In the genomic region with DNA sequence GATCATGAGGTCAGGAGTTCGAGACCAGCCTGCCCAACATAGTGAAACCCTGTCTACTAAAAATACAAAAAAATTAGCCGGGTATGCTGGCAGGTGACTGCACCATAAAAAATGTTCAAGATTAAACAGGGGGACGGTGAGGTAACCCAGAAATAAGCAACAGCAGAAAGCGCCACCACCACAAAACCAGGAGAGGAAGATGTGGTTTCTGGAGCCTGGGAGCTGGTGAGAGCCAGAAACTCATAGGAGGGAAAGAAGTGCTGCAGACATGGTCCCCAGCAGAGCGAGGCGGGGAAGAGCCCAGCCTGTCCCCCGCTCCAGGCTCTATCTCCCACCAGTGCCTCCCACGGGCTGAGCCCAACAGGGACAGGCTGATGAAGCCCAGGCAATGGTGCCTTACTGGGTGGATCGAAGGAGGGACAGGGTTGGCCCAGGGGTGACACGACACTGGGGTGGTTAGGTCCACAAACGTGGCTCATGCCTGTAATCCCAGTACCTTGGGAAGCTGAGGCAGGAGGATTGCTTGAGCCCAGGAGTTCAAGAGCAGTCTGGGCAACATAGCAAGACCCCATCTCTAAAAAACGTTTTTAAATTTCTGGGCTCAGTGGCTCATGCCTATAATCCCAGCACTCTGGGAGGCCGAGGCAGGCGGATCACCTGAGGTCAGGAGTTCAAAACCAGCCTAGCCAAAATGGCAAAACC, we compare ENCODE assay signal across 13 cellular contexts. TPM values are rescaled to one million over a fixed set of nuclear protein-coding genes. Genes with fewer than 3 reads are reported as not detected.
DNase-seq lines count a peak whose midpoint lies in the region; ATAC-seq and TF ChIP-seq lines count a peak whose summit lies in the region.
"Had no signal": no experiment of that assay in that cellular context is flagged by ENCODE, and none has a peak within 500 bp of the region (broad histone marks: within the 10 kb centered on the region; RNA-seq: fewer than 3 reads in every experiment).

No MANE protein-coding gene starts in this region.

- H3K4me3 Mint-ChIP-seq in neural crest cell: peak overlapping the region; percentile 87
- H3K4me3 Mint-ChIP-seq: naive B cell had no signal

- H3K4me1 ChIP-seq in mammary epithelial cell (ENCODE audit: insufficient read depth, low read length): peaks cover 20% of the 10 kb centered on the region

- CTCF ChIA-PET in mammary epithelial cell (lab: Charles Lee; ENCODE audit: low non-redundant PET): no interaction called here

- H3K4me3 ChIP-seq in mammary epithelial cell (replicated peaks in 1 of 3; ENCODE audit: insufficient read depth in 1 of 3, low read depth in 2 of 3, low read length in 3 of 3): no peak overlapping the region

- peaks cover 2% of the 10 kb centered on the region for H4K20me1 ChIP-seq in mammary epithelial cell (ENCODE audit: insufficient read depth, low read length)

- peak overlapping the region; percentile 43 for H3K27ac Mint-ChIP-seq in neural crest cell (ENCODE audit: unreplicated experiment)

- H3K36me3 Mint-ChIP-seq in neural crest cell (ENCODE audit: low read depth): peaks cover 15% of the 10 kb centered on the region

- peaks cover 26% of the 10 kb centered on the region for H3K27me3 Mint-ChIP-seq in neural crest cell (ENCODE audit: low read depth)

- no peak for ATAC-seq in HG03045 (IDR thresholded peaks at IDR 0.05; ENCODE audit: unreplicated experiment)
- no peak for ATAC-seq in GM18505 (IDR thresholded peaks at IDR 0.05; ENCODE audit: unreplicated experiment)

- no TSS peak for BruUV-seq in mammary epithelial cell (replicated peaks; lab: Mats Ljungman, UMichigan)

- H3K79me2 ChIP-seq in mammary epithelial cell (ENCODE audit: insufficient read depth, low read length): peaks cover 6% of the 10 kb centered on the region

- in situ Hi-C loops in mammary epithelial cell (cut with MboI; ENCODE audit: low sequenced_read_pairs in 2 of 2): loop anchor here (5.0 to 25.0 kb wide), 2 partner anchors 66 to 351 kb away; a partner anchor contains a TSS

- DNase-seq in A172 (ENCODE audit: low spot score) (peak; percentile 40), Kasumi-1 (lab: John Stamatoyannopoulos, UW) (peak; percentile 14 to 15), mammary epithelial cell (peak; percentile 47), neural crest cell (ENCODE audit: low read depth, low spot score) (no peak), NCI-H748 (lab: John Stamatoyannopoulos, UW; ENCODE audit: unreplicated experiment) (no peak)
- DNase-seq in stimulated activated naive CD4-positive, alpha-beta T cell treated with Interleukin-2 at 50 U/mL for 16 hours (lab: John Stamatoyannopoulos, UW): no peak
- DNase-seq: activated CD4-positive, alpha-beta T cell treated with anti-CD3 and anti-CD28 coated beads for 48 hours; activated gamma-delta T cell; naive B cell; NCI-H2081; NK-92 treated with Interleukin-12 subunit alpha and Interleukin-12 subunit beta, amount 100 ng/mL, for 24 hours had no signal

- H3K4me2 ChIP-seq in mammary epithelial cell (ENCODE audit: insufficient read depth, low read depth, low read length): no peak overlapping the region

- WGBS in mammary epithelial cell (ENCODE audit: low coverage, missing lambda C conversion rate): 84% methylated on average over 13 of the region's 14 CpGs

- no peaks in the 10 kb centered on the region for H3K27me3 ChIP-seq in mammary epithelial cell (ENCODE audit: insufficient read depth, low read length)

- no peak overlapping the region for H2AFZ ChIP-seq in mammary epithelial cell (ENCODE audit: low read depth, low read length)

- H3K9me3 ChIP-seq in mammary epithelial cell (replicated peaks; ENCODE audit: insufficient read depth, low read length): no peaks in the 10 kb centered on the region

- peaks cover 12% of the 10 kb centered on the region for H3K36me3 ChIP-seq in mammary epithelial cell (ENCODE audit: insufficient read depth, low read length)

- H3K4me1 Mint-ChIP-seq in neural crest cell: peaks cover 24% of the 10 kb centered on the region

- H3K9ac ChIP-seq in mammary epithelial cell (ENCODE audit: insufficient read depth, low read length): no peak overlapping the region

- intact Hi-C loops in mammary epithelial cell (cut with micrococcal nuclease): loop anchor here (1.0 to 5.0 kb wide), 4 partner anchors 67 to 346 kb away; no protein-coding TSS in a partner anchor

- no peak overlapping the region for H3K27ac ChIP-seq in mammary epithelial cell (ENCODE audit: insufficient read depth, low read depth, low read length)

- TF ChIP-seq CTCF in mammary epithelial cell (conservative IDR thresholded peaks at IDR 0.05 in 1 of 2, IDR thresholded peaks at IDR 0.05 in 1 of 2; ENCODE audit: extremely low read depth in 1 of 2, insufficient read depth in 1 of 2, low read depth in 1 of 2, low read length in 2 of 2): no peak
- no peak for TF ChIP-seq CTCF in neural crest cell (conservative IDR thresholded peaks at IDR 0.05)

- dilution Hi-C loops in mammary epithelial cell (cut with HindIII; ENCODE audit: low sequenced_read_pairs): no loop called here

- H3K9me3 Mint-ChIP-seq in neural crest cell: no peaks in the 10 kb centered on the region
- H3K9me3 Mint-ChIP-seq: naive B cell had no signal

- TF ChIP-seq POLR2A in GM18505 (IDR thresholded peaks at IDR 0.05; ENCODE audit: borderline replicate concordance, extremely low read depth, insufficient read depth, insufficient read length): no peak

RNA-seq across cellular contexts. Expression of a gene that starts 19.0 kb away (rescaled TPM):
- total RNA-seq in A172 (2014; rRNA removed; shearing (Covaris generic)): 109 and 113 TPM in 2 replicates
- total RNA-seq in mammary epithelial cell (10 to 100 TPM in 1 of 2 donors, 1 to 10 TPM in 1; 2.2 to 35.4 TPM), neural crest cell (67.0 and 71.3 TPM in 2 replicates)
- 24.8 TPM for polyA plus RNA-seq in mammary epithelial cell
- 23.2 TPM for polyA minus RNA-seq in mammary epithelial cell

RNA-seq across cellular contexts. Expression of a gene that starts 47.3 kb away (rescaled TPM):
- total RNA-seq in A172 (2014; rRNA removed; shearing (Covaris generic)): 118 and 151 TPM in 2 replicates
- 100 to 1,000 TPM; 250 to 288 TPM for total RNA-seq in mammary epithelial cell
- 259 TPM for polyA plus RNA-seq in mammary epithelial cell
- polyA minus RNA-seq in mammary epithelial cell: 470 TPM
- total RNA-seq in neural crest cell: 141 and 152 TPM in 2 replicates

Comparison
In these comparisons a context has a peak if more than half of its experiments do, and no peak if none do; other contexts are left out.
1. DNase-seq: peak in A172 (single experiment), Kasumi-1 (2 of 2) and mammary epithelial cell (single experiment); none in neural crest cell (single experiment), stimulated activated naive CD4-positive, alpha-beta T cell treated with Interleukin-2 at 50 U/mL for 16 hours (single experiment) and NCI-H748 (single experiment).